In genomic region chr10:6642881-6643280, GRCh38 we compare ENCODE assay signal across 1 cellular context.
TF ChIP-seq lines count a peak whose summit lies in the region.

No MANE protein-coding gene starts in this region.

TF ChIP-seq in H1, 55 proteins besides CTCF, POLR2A, EP300 and RAD21 (continued from another document):
- TF ChIP-seq SAP30 (IDR thresholded peaks at IDR 0.05; ENCODE audit: insufficient read depth, insufficient replicate concordance, low read length) (no peak), NANOG (IDR thresholded peaks at IDR 0.05; ENCODE audit: insufficient read depth, low read depth, low read length, poor library complexity, severe bottlenecking) (no peak), ASH2L (IDR thresholded peaks at IDR 0.05; ENCODE audit: low read length) (no peak), CTBP2 (IDR thresholded peaks at IDR 0.05; ENCODE audit: borderline replicate concordance, insufficient read depth, insufficient read length, low read length) (no peak), RXRA (IDR thresholded peaks at IDR 0.05; ENCODE audit: insufficient read depth, low read depth, low read length) (no peak), PHF8 (conservative IDR thresholded peaks at IDR 0.05; ENCODE audit: low read depth, low read length) (no peak), CHD2 (IDR thresholded peaks at IDR 0.05; ENCODE audit: low read length) (no peak), CBX5 (IDR thresholded peaks at IDR 0.05; ENCODE audit: low read depth, low read length) (no peak)
